Comparison of ENCODE assay signal across 9 cellular contexts in genomic region chr6:29626948-29627761, GRCh38. TPM values are rescaled to one million over a fixed set of nuclear protein-coding genes. Genes with fewer than 3 reads are reported as not detected.
DNase-seq lines count a peak whose midpoint lies in the region; ATAC-seq, FAIRE-seq and TF ChIP-seq lines count a peak whose summit lies in the region.
"Had no signal": no experiment of that assay in that cellular context is flagged by ENCODE, and none has a peak within 500 bp of the region (broad histone marks: within the 10 kb centered on the region; RNA-seq: fewer than 3 reads in every experiment).

No MANE protein-coding gene starts in this region.

- DNase-seq in GM23248 (peak; percentile 36), left ventricle myocardium superior (no peak), left colon (no peak), body of pancreas (no peak), DMS114 treated with DMSO at 0.1 percent for 48 hours (lab: John Stamatoyannopoulos, UW; ENCODE audit: unreplicated experiment) (no peak), H54 (ENCODE audit: insufficient read length, low spot score) (no peak)
- DNase-seq in activated T-helper 1 cell treated with anti-CD3 and anti-CD28 coated beads, Interleukin-12 subunit alpha, Interleukin-12 subunit beta, Interleukin-2, Interleukin-4 antibody, amounts not matched to agents 30 ng/mL and 10 ng/mL and 1 ng/mL, durations not matched to agents 14 hours and 24 hours and 36 hours (ENCODE audit: low spot score): no peak
- DNase-seq: NCI-H1694 had no signal

- WGBS in GM23248 (ENCODE audit: low coverage in 1 of 2, low lambda C conversion rate in 2 of 2, missing lambda C conversion rate in 2 of 2), 2 experiments: 15 to 31% methylated on average over 18 to 31 of the region's 31 CpGs
- 18 to 22% methylated on average over 21 to 25 of the region's 31 CpGs for WGBS in body of pancreas, 2 donors

- H3K27me3 Mint-ChIP-seq in activated T-helper 1 cell treated with anti-CD3 and anti-CD28 coated beads, Interleukin-12 subunit alpha, Interleukin-12 subunit beta, Interleukin-2, Interleukin-4 antibody, amounts not matched to agents 30 ng/mL and 10 ng/mL and 1 ng/mL, durations not matched to agents 14 hours and 24 hours and 36 hours (ENCODE audit: insufficient read depth): peaks cover 28% of the 10 kb centered on the region

- H3K27me3 ChIP-seq in GM23248 (replicated peaks; ENCODE audit: insufficient read depth) (no peaks in the 10 kb centered on the region), skeletal muscle satellite cell (ENCODE audit: control insufficient read depth, insufficient read depth, low read length) (no peaks in the 10 kb centered on the region), body of pancreas (no peaks in the 10 kb centered on the region)

- no peak for TF ChIP-seq POLR2A in body of pancreas (IDR thresholded peaks at IDR 0.05)
- TF ChIP-seq POLR2A in H54 (IDR thresholded peaks at IDR 0.05; ENCODE audit: low read depth, low read length): no peak

- peak overlapping the region; percentile 79 for H2AFZ ChIP-seq in GM23248

- H3K4me1 Mint-ChIP-seq in activated T-helper 1 cell treated with anti-CD3 and anti-CD28 coated beads, Interleukin-12 subunit alpha, Interleukin-12 subunit beta, Interleukin-2, Interleukin-4 antibody, amounts not matched to agents 30 ng/mL and 10 ng/mL and 1 ng/mL, durations not matched to agents 14 hours and 24 hours and 36 hours (ENCODE audit: low read depth): peaks cover 37% of the 10 kb centered on the region

- H3F3A ChIP-seq in GM23248 (ENCODE audit: insufficient read depth): no peaks in the 10 kb centered on the region

- intact Hi-C loops in activated T-helper 1 cell treated with anti-CD3 and anti-CD28 coated beads, Interleukin-12 subunit alpha, Interleukin-12 subunit beta, Interleukin-2, Interleukin-4 antibody, amounts not matched to agents 30 ng/mL and 10 ng/mL and 1 ng/mL, durations not matched to agents 14 hours and 24 hours and 36 hours (cut with micrococcal nuclease): no loop called here
- intact Hi-C loops in left ventricle myocardium superior (cut with micrococcal nuclease): no loop called here
- intact Hi-C loops in left colon (cut with DNase I, micrococcal nuclease): no loop called here
- intact Hi-C loops in body of pancreas (cut with DNase I): no loop called here

- peaks cover 22% of the 10 kb centered on the region for H3K79me2 ChIP-seq in GM23248 (ENCODE audit: insufficient read depth)

- peaks cover 5% of the 10 kb centered on the region; the same call in 1 of the 2 replicates for H3K4me1 ChIP-seq in GM23248 (ENCODE audit: insufficient read depth)
- H3K4me1 ChIP-seq in skeletal muscle satellite cell (ENCODE audit: control insufficient read depth, insufficient read depth, low read length): peaks cover 19% of the 10 kb centered on the region
- peaks cover 25% of the 10 kb centered on the region for H3K4me1 ChIP-seq in body of pancreas

- peak overlapping the region; percentile 77 for H3K4me2 ChIP-seq in GM23248 (ENCODE audit: unreplicated experiment)
- H3K4me2 ChIP-seq in skeletal muscle satellite cell (ENCODE audit: low read length): peak overlapping the region; percentile 94

- peak; percentile 1 for ATAC-seq in left ventricle myocardium superior
- no peak for ATAC-seq in left colon
- ATAC-seq in body of pancreas: no peak

- no peaks in the 10 kb centered on the region for H3K9me2 ChIP-seq in GM23248 (ENCODE audit: insufficient read depth)

- no peaks in the 10 kb centered on the region for H3K36me3 ChIP-seq in GM23248 (ENCODE audit: low read depth)
- H3K36me3 ChIP-seq in skeletal muscle satellite cell (ENCODE audit: insufficient read depth, low read length): peaks cover 12% of the 10 kb centered on the region
- H3K36me3 ChIP-seq in body of pancreas (replicated peaks in 1 of 2; ENCODE audit: insufficient read depth in 1 of 2, low read depth in 2 of 2): no peaks in the 10 kb centered on the region

- H3K9me3 Mint-ChIP-seq in activated T-helper 1 cell treated with anti-CD3 and anti-CD28 coated beads, Interleukin-12 subunit alpha, Interleukin-12 subunit beta, Interleukin-2, Interleukin-4 antibody, amounts not matched to agents 30 ng/mL and 10 ng/mL and 1 ng/mL, durations not matched to agents 14 hours and 24 hours and 36 hours: no peaks in the 10 kb centered on the region

- H3K27ac ChIP-seq in GM23248: no peak overlapping the region
- H3K27ac ChIP-seq in body of pancreas: no peak overlapping the region

- no peak for FAIRE-seq in H54 (lab: Jason Lieb, UNC)

- H4K20me1 ChIP-seq in GM23248 (ENCODE audit: insufficient read depth): no peaks in the 10 kb centered on the region

- peak overlapping the region; percentile 43 for H3K4me3 Mint-ChIP-seq in activated T-helper 1 cell treated with anti-CD3 and anti-CD28 coated beads, Interleukin-12 subunit alpha, Interleukin-12 subunit beta, Interleukin-2, Interleukin-4 antibody, amounts not matched to agents 30 ng/mL and 10 ng/mL and 1 ng/mL, durations not matched to agents 14 hours and 24 hours and 36 hours

- no peaks in the 10 kb centered on the region for H3K9me3 ChIP-seq in GM23248 (ENCODE audit: low read depth)
- H3K9me3 ChIP-seq in skeletal muscle satellite cell (replicated peaks; ENCODE audit: low read length): no peaks in the 10 kb centered on the region
- H3K9me3 ChIP-seq in body of pancreas: no peaks in the 10 kb centered on the region

- no peak overlapping the region for H3K27ac Mint-ChIP-seq in activated T-helper 1 cell treated with anti-CD3 and anti-CD28 coated beads, Interleukin-12 subunit alpha, Interleukin-12 subunit beta, Interleukin-2, Interleukin-4 antibody, amounts not matched to agents 30 ng/mL and 10 ng/mL and 1 ng/mL, durations not matched to agents 14 hours and 24 hours and 36 hours

- peak overlapping the region; percentile 84 for H3K4me3 ChIP-seq in GM23248
- peak overlapping the region; percentile 78 for H3K4me3 ChIP-seq in skeletal muscle satellite cell (ENCODE audit: low read length)
- H3K4me3 ChIP-seq in body of pancreas: no peak overlapping the region

- peaks cover 15% of the 10 kb centered on the region for H3K36me3 Mint-ChIP-seq in activated T-helper 1 cell treated with anti-CD3 and anti-CD28 coated beads, Interleukin-12 subunit alpha, Interleukin-12 subunit beta, Interleukin-2, Interleukin-4 antibody, amounts not matched to agents 30 ng/mL and 10 ng/mL and 1 ng/mL, durations not matched to agents 14 hours and 24 hours and 36 hours (ENCODE audit: low read depth)

- TF ChIP-seq CTCF in body of pancreas (IDR thresholded peaks at IDR 0.05): no peak

- in situ Hi-C loops in GM23248 (cut with MboI): no loop called here

- H3K9ac ChIP-seq in GM23248 (peak overlapping the region; percentile 83), skeletal muscle satellite cell (ENCODE audit: low read depth, low read length) (peak overlapping the region; percentile 80)

RNA-seq across cellular contexts. Expression of gene GABBR1, which starts 5.8 kb away (rescaled TPM):
- total RNA-seq in GM23248 (2014; rRNA removed; shearing (Covaris generic)): 4.6 and 5.3 TPM in 2 replicates
- polyA plus RNA-seq in GM23248 (2016; fragmentation: Nextera tagmentation; extraction: Ambion mirVana): 5.8 and 6.1 TPM in 2 replicates
- total RNA-seq in activated T-helper 1 cell treated with anti-CD3 and anti-CD28 coated beads, Interleukin-12 subunit alpha, Interleukin-12 subunit beta, Interleukin-2, Interleukin-4 antibody, amounts not matched to agents 30 ng/mL and 10 ng/mL and 1 ng/mL, durations not matched to agents 14 hours and 24 hours and 36 hours: 19.8 and 22.6 TPM in 2 replicates
- total RNA-seq in left ventricle myocardium superior (22.6 TPM), left colon (10 to 100 TPM; 16.7 to 21.8 TPM), body of pancreas (10 to 100 TPM; 23.7 to 31.9 TPM)
- total RNA-seq in skeletal muscle satellite cell (2012; rRNA removed): 8.1 and 16.0 TPM in 2 replicates

RNA-seq across cellular contexts. Expression of gene MOG, which starts 29.7 kb away (rescaled TPM):
- total RNA-seq in GM23248 (2014; rRNA removed; shearing (Covaris generic)): not detected in 2 replicates
- not detected in 2 replicates for polyA plus RNA-seq in GM23248 (2016; fragmentation: Nextera tagmentation; extraction: Ambion mirVana)
- total RNA-seq in activated T-helper 1 cell treated with anti-CD3 and anti-CD28 coated beads, Interleukin-12 subunit alpha, Interleukin-12 subunit beta, Interleukin-2, Interleukin-4 antibody, amounts not matched to agents 30 ng/mL and 10 ng/mL and 1 ng/mL, durations not matched to agents 14 hours and 24 hours and 36 hours: not detected in 2 replicates
- 5.4 TPM for total RNA-seq in left ventricle myocardium superior
- total RNA-seq in skeletal muscle satellite cell (2012; rRNA removed): not detected in 2 replicates
- not detected for total RNA-seq in left colon
- not detected for total RNA-seq in body of pancreas

RNA-seq across cellular contexts. Expression of gene OR2H2, which starts 42.2 kb away (rescaled TPM):
- total RNA-seq in GM23248 (2014; rRNA removed; shearing (Covaris generic)): not detected in 2 replicates
- not detected in 2 replicates for polyA plus RNA-seq in GM23248 (2016; fragmentation: Nextera tagmentation; extraction: Ambion mirVana)
- not detected in 2 replicates for total RNA-seq in activated T-helper 1 cell treated with anti-CD3 and anti-CD28 coated beads, Interleukin-12 subunit alpha, Interleukin-12 subunit beta, Interleukin-2, Interleukin-4 antibody, amounts not matched to agents 30 ng/mL and 10 ng/mL and 1 ng/mL, durations not matched to agents 14 hours and 24 hours and 36 hours
- total RNA-seq in left ventricle myocardium superior (not detected), left colon (not detected), body of pancreas (not detected)
- total RNA-seq in skeletal muscle satellite cell (2012; rRNA removed): not detected in 2 replicates

RNA-seq across cellular contexts. Expression of gene ZFP57, which starts 53.8 kb away (rescaled TPM):
- total RNA-seq in GM23248 (2014; rRNA removed; shearing (Covaris generic)): not detected in 2 replicates
- not detected in 2 replicates for polyA plus RNA-seq in GM23248 (2016; fragmentation: Nextera tagmentation; extraction: Ambion mirVana)
- 2.4 and 2.7 TPM in 2 replicates for total RNA-seq in activated T-helper 1 cell treated with anti-CD3 and anti-CD28 coated beads, Interleukin-12 subunit alpha, Interleukin-12 subunit beta, Interleukin-2, Interleukin-4 antibody, amounts not matched to agents 30 ng/mL and 10 ng/mL and 1 ng/mL, durations not matched to agents 14 hours and 24 hours and 36 hours
- total RNA-seq in left ventricle myocardium superior: not detected
- total RNA-seq in skeletal muscle satellite cell (2012; rRNA removed): 0.51 TPM in 1 of 2 replicates, not detected in the other
- not detected for total RNA-seq in left colon
- not detected for total RNA-seq in body of pancreas

Comparison
In these comparisons a context has a peak if more than half of its experiments do, and no peak if none do; other contexts are left out.
1. H3K4me3 ChIP-seq: peak in GM23248 (single experiment) and skeletal muscle satellite cell (single experiment); none in body of pancreas (0 of 2).